8 cellular contexts compared by ENCODE assay signal in genomic region chr4:123399638-123400358, GRCh38. TPM values are rescaled to one million over a fixed set of nuclear protein-coding genes. Genes with fewer than 3 reads are reported as not detected.
DNase-seq lines count a peak whose midpoint lies in the region; ATAC-seq lines count a peak whose summit lies in the region.

No MANE protein-coding gene starts in this region.

- no peak for DNase-seq in activated CD8-positive, alpha-beta memory T cell treated with anti-CD3 and anti-CD28 coated beads, Interleukin-2, amount 10 ng/mL, durations not matched to agents 7 days and 5 days
- DNase-seq in activated CD8-positive, alpha-beta memory T cell treated with anti-CD3 and anti-CD28 coated beads, Interleukin-2, amount 50 U/mL, for 4 hours: no peak
- no peak for DNase-seq in activated naive CD8-positive, alpha-beta T cell treated with anti-CD3 and anti-CD28 coated beads, Interleukin-2, amount 50 U/mL, for 24 hours
- DNase-seq in kidney glomerular epithelial cell (lab: John Stamatoyannopoulos, UW) (peak; percentile 65), substantia nigra (lab: John Stamatoyannopoulos, UW) (peak in 14 of 49 donors; percentile 4 to 73 (median 33)), mesenteric fat pad (ENCODE audit: low spot score) (no peak)

- peak overlapping the region; percentile 93 for H3K27ac Mint-ChIP-seq in activated CD8-positive, alpha-beta memory T cell treated with anti-CD3 and anti-CD28 coated beads, Interleukin-2, amount 10 ng/mL, durations not matched to agents 7 days and 5 days
- H3K27ac Mint-ChIP-seq in activated naive CD8-positive, alpha-beta T cell treated with anti-CD3 and anti-CD28 coated beads, Interleukin-2, amount 50 U/mL, for 24 hours: peak overlapping the region; percentile 97

- H3K4me3 Mint-ChIP-seq in activated CD8-positive, alpha-beta memory T cell treated with anti-CD3 and anti-CD28 coated beads, Interleukin-2, amount 10 ng/mL, durations not matched to agents 7 days and 5 days: peak overlapping the region; percentile 86
- H3K4me3 Mint-ChIP-seq in activated naive CD8-positive, alpha-beta T cell treated with anti-CD3 and anti-CD28 coated beads, Interleukin-2, amount 50 U/mL, for 24 hours: peak overlapping the region; percentile 92

- peaks cover 7% of the 10 kb centered on the region for H3K27me3 Mint-ChIP-seq in activated CD8-positive, alpha-beta memory T cell treated with anti-CD3 and anti-CD28 coated beads, Interleukin-2, amount 10 ng/mL, durations not matched to agents 7 days and 5 days
- no peaks in the 10 kb centered on the region for H3K27me3 Mint-ChIP-seq in activated naive CD8-positive, alpha-beta T cell treated with anti-CD3 and anti-CD28 coated beads, Interleukin-2, amount 50 U/mL, for 24 hours

- no peaks in the 10 kb centered on the region for H3K9me3 Mint-ChIP-seq in activated CD8-positive, alpha-beta memory T cell treated with anti-CD3 and anti-CD28 coated beads, Interleukin-2, amount 10 ng/mL, durations not matched to agents 7 days and 5 days (ENCODE audit: low read depth)
- no peaks in the 10 kb centered on the region for H3K9me3 Mint-ChIP-seq in activated naive CD8-positive, alpha-beta T cell treated with anti-CD3 and anti-CD28 coated beads, Interleukin-2, amount 50 U/mL, for 24 hours

- ATAC-seq in activated CD8-positive, alpha-beta memory T cell treated with anti-CD3 and anti-CD28 coated beads, Interleukin-2, amount 10 ng/mL, durations not matched to agents 7 days and 5 days: no peak
- ATAC-seq in activated naive CD8-positive, alpha-beta T cell treated with anti-CD3 and anti-CD28 coated beads, Interleukin-2, amount 50 U/mL, for 24 hours: no peak
- ATAC-seq in HG02973 (IDR thresholded peaks at IDR 0.05; ENCODE audit: unreplicated experiment) (no peak), GM21723 (IDR thresholded peaks at IDR 0.05; ENCODE audit: unreplicated experiment) (no peak)

- H3K36me3 Mint-ChIP-seq in activated CD8-positive, alpha-beta memory T cell treated with anti-CD3 and anti-CD28 coated beads, Interleukin-2, amount 10 ng/mL, durations not matched to agents 7 days and 5 days: peaks cover 71% of the 10 kb centered on the region
- peaks cover 76% of the 10 kb centered on the region for H3K36me3 Mint-ChIP-seq in activated naive CD8-positive, alpha-beta T cell treated with anti-CD3 and anti-CD28 coated beads, Interleukin-2, amount 50 U/mL, for 24 hours (ENCODE audit: low read depth)

- CTCF ChIA-PET in activated CD8-positive, alpha-beta memory T cell treated with anti-CD3 and anti-CD28 coated beads, Interleukin-2, amount 10 ng/mL, durations not matched to agents 7 days and 5 days (lab: Charles Lee): interaction anchor here (0.6 to 2.7 kb wide), 22 partner anchors 9 to 271 kb away, joined by 3 to 15 read pairs (median 4); no protein-coding TSS in a partner anchor

- H3K27ac ChIP-seq in substantia nigra (ENCODE audit: low read depth, low read length, poor library complexity, severe bottlenecking): peak overlapping the region; percentile 31

- peaks cover 46% of the 10 kb centered on the region for H3K4me1 Mint-ChIP-seq in activated CD8-positive, alpha-beta memory T cell treated with anti-CD3 and anti-CD28 coated beads, Interleukin-2, amount 10 ng/mL, durations not matched to agents 7 days and 5 days
- H3K4me1 Mint-ChIP-seq in activated naive CD8-positive, alpha-beta T cell treated with anti-CD3 and anti-CD28 coated beads, Interleukin-2, amount 50 U/mL, for 24 hours: peaks cover 54% of the 10 kb centered on the region

RNA-seq across cellular contexts. Expression of gene SPRY1, which starts 3.2 kb away (rescaled TPM):
- total RNA-seq in activated CD8-positive, alpha-beta memory T cell treated with anti-CD3 and anti-CD28 coated beads, Interleukin-2, amount 10 ng/mL, durations not matched to agents 7 days and 5 days: 100 to 1,000 TPM in 1 of 2 experiments, 10 to 100 TPM in 1; 73.7 to 126 TPM
- 343 TPM for total RNA-seq in mesenteric fat pad
